22 cellular contexts compared by ENCODE assay signal in the genomic region with DNA sequence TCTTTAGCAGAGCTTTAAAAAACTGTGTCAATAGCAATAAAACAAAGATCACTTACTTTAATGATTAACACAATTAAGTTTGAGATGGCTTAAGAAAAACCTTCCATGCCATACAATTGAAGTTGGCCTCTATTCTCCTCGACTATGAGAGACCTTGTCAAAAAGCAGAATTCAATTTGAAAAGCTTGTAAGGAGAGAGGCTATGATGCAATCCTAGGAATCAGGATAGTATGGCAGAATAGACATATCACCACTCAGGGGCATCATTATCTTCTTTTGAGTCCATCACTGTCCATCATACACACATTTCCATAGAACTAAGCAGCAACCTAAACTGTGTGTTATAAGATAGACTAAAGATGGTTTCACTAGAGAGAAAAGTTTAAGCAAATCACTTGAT. TPM values are rescaled to one million over a fixed set of nuclear protein-coding genes. Genes with fewer than 3 reads are reported as not detected.
DNase-seq lines count a peak whose midpoint lies in the region; ATAC-seq, FAIRE-seq and TF ChIP-seq lines count a peak whose summit lies in the region.
"Had no signal": no experiment of that assay in that cellular context is flagged by ENCODE, and none has a peak within 500 bp of the region (broad histone marks: within the 10 kb centered on the region; RNA-seq: fewer than 3 reads in every experiment).

No MANE protein-coding gene starts in this region.

- H3K4me1 ChIP-seq in A549 (peaks cover 49% of the 10 kb centered on the region), OCI-LY3 (ENCODE audit: low read length) (peaks cover 39% of the 10 kb centered on the region), H1 (replicated peaks in 1 of 4; ENCODE audit: control insufficient read depth in 3 of 4, insufficient read depth in 4 of 4, low read length in 3 of 4) (no peaks in the 10 kb centered on the region), small intestine (ENCODE audit: control insufficient read depth in 2 of 2, insufficient read depth in 1 of 2, low read depth in 1 of 2, low read length in 1 of 2) (no peaks in the 10 kb centered on the region)
- H3K4me1 ChIP-seq: BE2C had no signal

- H3K36me3 ChIP-seq in OCI-LY3 (replicated peaks; ENCODE audit: low read depth, low read length) (peaks cover 7% of the 10 kb centered on the region), H1 (ENCODE audit: control insufficient read depth in 2 of 4, insufficient read depth in 4 of 4, low read length in 3 of 4) (peaks cover 6 to 70% (median 43%) of the 10 kb centered on the region in 4 experiments), small intestine (ENCODE audit: control insufficient read depth in 2 of 2, insufficient read depth in 2 of 2, low read length in 2 of 2) (peaks cover 11 to 25% of the 10 kb centered on the region in 2 donors)

- H3K4ac ChIP-seq in H1 (replicated peaks; ENCODE audit: insufficient read length, low read depth, low read length): no peak overlapping the region

- H4K20me1 ChIP-seq in OCI-LY3 (ENCODE audit: insufficient read depth, low read length) (no peaks in the 10 kb centered on the region), H1 (replicated peaks in 1 of 2; ENCODE audit: control insufficient read depth in 1 of 2, insufficient read depth in 2 of 2, low read length in 2 of 2) (no peaks in the 10 kb centered on the region)

- no peak overlapping the region for H2BK5ac ChIP-seq in H1 (ENCODE audit: low read depth, low read length)

- peaks cover 15% of the 10 kb centered on the region for H3K4me1 Mint-ChIP-seq in activated naive CD8-positive, alpha-beta T cell treated with anti-CD3 and anti-CD28 coated beads for 36 hours
- H3K4me1 Mint-ChIP-seq: CD8-positive, alpha-beta memory T cell; GM23338; H9 had no signal

- H2BK12ac ChIP-seq in H1 (ENCODE audit: low read depth, low read length): no peak overlapping the region

- no peak overlapping the region for H4K5ac ChIP-seq in H1 (ENCODE audit: insufficient read length, low read depth, low read length)

- no peaks in the 10 kb centered on the region for H3K79me1 ChIP-seq in H1 (ENCODE audit: low read depth, low read length)

- no peak overlapping the region for H2BK20ac ChIP-seq in H1 (ENCODE audit: low read length)

- H3K27ac ChIP-seq in A549 (peak overlapping the region; percentile 0 to 22; a peak in 1 of 6 replicates), OCI-LY3 (ENCODE audit: low read length) (peak overlapping the region; percentile 42), H1 (ENCODE audit: low read depth, low read length) (no peak overlapping the region), small intestine (ENCODE audit: low read depth in 1 of 2, low read length in 1 of 2) (no peak overlapping the region)

- H3K4me3 ChIP-seq in A549: no peak overlapping the region
- H3K4me3 ChIP-seq in OCI-LY3 (ENCODE audit: low read length): no peak overlapping the region
- no peak overlapping the region for H3K4me3 ChIP-seq in H1 (ENCODE audit: extremely low read depth in 1 of 4, insufficient read depth in 2 of 4, low read depth in 3 of 4, low read length in 4 of 4)
- no peak overlapping the region for H3K4me3 ChIP-seq in small intestine (ENCODE audit: low read depth in 1 of 2, low read length in 2 of 2)
- H3K4me3 ChIP-seq: GM12878, GM23338 had no signal

- FAIRE-seq in A549 (lab: Jason Lieb, UNC) (no peak), H1 (lab: Jason Lieb, UNC) (no peak), small intestine (lab: Jason Lieb, UNC) (no peak)
- FAIRE-seq: GM12878, GM19239, HTR-8/SVneo had no signal

- no peak overlapping the region for H3K56ac ChIP-seq in H1 (replicated peaks; ENCODE audit: insufficient read length, low read depth, low read length)

- no peak overlapping the region for H3K18ac ChIP-seq in H1 (ENCODE audit: extremely low read depth, low read length)

- CTCF ChIA-PET in A549 (lab: Yijun Ruan, JAX): interaction anchor here (0.6 to 1.5 kb wide), 3 partner anchors 14 to 1081 kb away, joined by 3 to 5 read pairs (median 3); no protein-coding TSS in a partner anchor
- CTCF ChIA-PET in H1 (lab: Charles Lee; ENCODE audit: partially characterized antibody): interaction anchor here (0.6 kb wide), 1 partner anchor 63 kb away, joined by 3 read pairs; no protein-coding TSS in a partner anchor

- H2AFZ ChIP-seq in OCI-LY3 (ENCODE audit: low read depth, low read length) (no peak overlapping the region), H1 (ENCODE audit: low read length) (no peak overlapping the region)
- H2AFZ ChIP-seq: GM23338 had no signal

- peaks cover 36% of the 10 kb centered on the region for H3K36me3 Mint-ChIP-seq in activated naive CD8-positive, alpha-beta T cell treated with anti-CD3 and anti-CD28 coated beads for 36 hours

- no peak for TF ChIP-seq EP300 in A549 (IDR thresholded peaks at IDR 0.05)
- TF ChIP-seq EP300 in H1 (IDR thresholded peaks at IDR 0.05; ENCODE audit: borderline replicate concordance in 1 of 2, low read depth in 2 of 2, low read length in 2 of 2): no peak

- no peak overlapping the region for H4K8ac ChIP-seq in H1 (ENCODE audit: extremely low read depth, insufficient read depth, low read length)

- no peak overlapping the region for H3K9ac ChIP-seq in OCI-LY3 (ENCODE audit: low read length)
- no peak overlapping the region for H3K9ac ChIP-seq in H1 (replicated peaks in 1 of 4; ENCODE audit: extremely low read depth in 1 of 4, low read depth in 3 of 4, low read length in 3 of 4)

- H2BK15ac ChIP-seq in H1 (ENCODE audit: low read length): no peak overlapping the region

- WGBS in A549 (ENCODE audit: missing lambda C conversion rate): 55% methylated on average over 1 of the region's 1 CpG
- WGBS in H1 (ENCODE audit: extremely low coverage in 1 of 2, insufficient coverage in 1 of 2, insufficient read length in 1 of 2, insufficient replicate concordance in 2 of 2, low coverage in 1 of 2, low lambda C conversion rate in 2 of 2, missing lambda C conversion rate in 1 of 2), 2 experiments: 16% methylated on average over 1 of the region's 1 CpG; no CpG with 5 or more reads in 1 of the 2 experiments
- WGBS in small intestine, 3 donors: 0 to 46% (median 7%) methylated on average over 1 of the region's 1 CpG

- no peaks in the 10 kb centered on the region for H3K27me3 ChIP-seq in OCI-LY3 (ENCODE audit: low read depth, low read length)
- no peaks in the 10 kb centered on the region for H3K27me3 ChIP-seq in H1 (replicated peaks in 1 of 4; ENCODE audit: control insufficient read depth in 3 of 4, extremely low read depth in 1 of 4, insufficient read depth in 3 of 4, low read length in 3 of 4)
- H3K27me3 ChIP-seq in small intestine (ENCODE audit: control insufficient read depth in 2 of 2, insufficient read depth in 2 of 2, low read length in 2 of 2): no peaks in the 10 kb centered on the region
- H3K27me3 ChIP-seq: BE2C had no signal

- TF ChIP-seq CTCF in A549 (IDR thresholded peaks at IDR 0.05): no peak
- no peak for TF ChIP-seq CTCF in OCI-LY3 (IDR thresholded peaks at IDR 0.05; ENCODE audit: low read depth, low read length)
- TF ChIP-seq CTCF in H1 (IDR thresholded peaks at IDR 0.05; ENCODE audit: control extremely low read depth in 1 of 3, insufficient read depth in 1 of 3, low read depth in 1 of 3, low read length in 3 of 3): no peak

- H3K23me2 ChIP-seq in H1 (ENCODE audit: low read depth, low read length): no peaks in the 10 kb centered on the region

- no peak overlapping the region for H3K14ac ChIP-seq in H1 (ENCODE audit: insufficient read length)

- H2AK5ac ChIP-seq in H1 (ENCODE audit: low read depth, low read length): no peak overlapping the region

- H3K79me2 ChIP-seq in OCI-LY3 (ENCODE audit: low read length) (no peaks in the 10 kb centered on the region), H1 (ENCODE audit: control insufficient read depth in 1 of 2, insufficient read depth in 2 of 2, low read length in 2 of 2) (no peaks in the 10 kb centered on the region)

- H2BK120ac ChIP-seq in H1 (replicated peaks; ENCODE audit: low read depth, low read length): no peak overlapping the region

- ATAC-seq in A549: no peak
- ATAC-seq: GM12878, GM23338 had no signal

- no peaks in the 10 kb centered on the region for H3K27me3 Mint-ChIP-seq in activated naive CD8-positive, alpha-beta T cell treated with anti-CD3 and anti-CD28 coated beads for 36 hours
- H3K27me3 Mint-ChIP-seq: CD4-positive, CD25-positive, alpha-beta regulatory T cell; CD8-positive, alpha-beta memory T cell had no signal

- H3K4me2 ChIP-seq in A549: no peak overlapping the region
- H3K4me2 ChIP-seq in OCI-LY3 (ENCODE audit: low read length): peak overlapping the region; percentile 44
- no peak overlapping the region for H3K4me2 ChIP-seq in H1 (ENCODE audit: insufficient read depth in 1 of 2, low read depth in 2 of 2, low read length in 2 of 2)
- H3K4me2 ChIP-seq: GM23338 had no signal

- H3K4me3 Mint-ChIP-seq in activated naive CD8-positive, alpha-beta T cell treated with anti-CD3 and anti-CD28 coated beads for 36 hours: no peak overlapping the region
- H3K4me3 Mint-ChIP-seq: CD4-positive, CD25-positive, alpha-beta regulatory T cell; CD8-positive, alpha-beta memory T cell; GM23338; H9 had no signal

- TF ChIP-seq RAD21 in A549 (conservative IDR thresholded peaks at IDR 0.05 in 1 of 2, IDR thresholded peaks at IDR 0.05 in 1 of 2) (no peak), H1 (IDR thresholded peaks at IDR 0.05 in 1 of 2, conservative IDR thresholded peaks at IDR 0.05 in 1 of 2; ENCODE audit: low read depth in 2 of 2, low read length in 2 of 2) (no peak)

- POLR2A ChIA-PET in A549 (lab: Yijun Ruan, JAX) (no interaction called here), H1 (lab: Charles Lee; ENCODE audit: partially characterized antibody) (interaction anchor here (0.6 to 3.0 kb wide), 2 partner anchors 10 to 325 kb away, joined by 3 to 14 read pairs; no protein-coding TSS in a partner anchor)

- H4K91ac ChIP-seq in H1 (replicated peaks; ENCODE audit: insufficient read length, low read length): no peak overlapping the region

- no peaks in the 10 kb centered on the region for H3K9me3 ChIP-seq in A549
- H3K9me3 ChIP-seq in OCI-LY3 (ENCODE audit: insufficient read depth, low read length): no peaks in the 10 kb centered on the region
- no peaks in the 10 kb centered on the region for H3K9me3 ChIP-seq in H1 (ENCODE audit: insufficient read depth in 2 of 2, low read depth in 1 of 2, low read length in 1 of 2)
- H3K9me3 ChIP-seq in small intestine (ENCODE audit: control insufficient read depth, low read depth): no peaks in the 10 kb centered on the region
- H3K9me3 ChIP-seq: BE2C had no signal

- H3K23ac ChIP-seq in H1 (ENCODE audit: insufficient read length): no peak overlapping the region

- DNase-seq in A549 (ENCODE audit: low read depth in 1 of 2, low spot score in 1 of 2) (no peak), H1 (ENCODE audit: low read depth in 1 of 2, low spot score in 2 of 2) (no peak), small intestine (peak; percentile 16), NCI-H146 (lab: John Stamatoyannopoulos, UW) (no peak), ecto neural progenitor cell (ENCODE audit: low spot score) (no peak)
- no peak for DNase-seq in activated naive CD8-positive, alpha-beta T cell treated with anti-CD3 and anti-CD28 coated beads for 36 hours
- DNase-seq: 8988T; BE2C; C1 segment of cervical spinal cord; CD4-positive, CD25-positive, alpha-beta regulatory T cell; CD8-positive, alpha-beta memory T cell; COR-L47; DMS 273 treated with DMSO at 0.1 percent for 48 hours; DMS53; DND-41; EL; H9 had no signal

- H3K27ac Mint-ChIP-seq in activated naive CD8-positive, alpha-beta T cell treated with anti-CD3 and anti-CD28 coated beads for 36 hours: no peak overlapping the region
- H3K27ac Mint-ChIP-seq: CD4-positive, CD25-positive, alpha-beta regulatory T cell; CD8-positive, alpha-beta memory T cell; GM23338; H9 had no signal

- TF ChIP-seq POLR2A in A549 (IDR thresholded peaks at IDR 0.05; ENCODE audit: low read length) (no peak), H1 (IDR thresholded peaks at IDR 0.05; ENCODE audit: control extremely low read depth in 1 of 2, low read depth in 2 of 2, low read length in 2 of 2) (no peak)

- H3K9me3 Mint-ChIP-seq in activated naive CD8-positive, alpha-beta T cell treated with anti-CD3 and anti-CD28 coated beads for 36 hours: no peaks in the 10 kb centered on the region
- H3K9me3 Mint-ChIP-seq: CD4-positive, CD25-positive, alpha-beta regulatory T cell; CD8-positive, alpha-beta memory T cell; GM23338; H9 had no signal

RNA-seq across cellular contexts. Expression of a gene that starts 17.2 kb away (rescaled TPM):
- polyA plus RNA-seq in A549 (2011; rRNA removed) (55.9 and 78.3 TPM in 2 replicates), A549 (2017; fragmentation: RNase III; extraction: RNeasy Plus Mini Kit Qiagen cat#74134 plus additional on column Dnase treatment) (25.2 to 34.6 TPM (median 28.2 TPM) in 3 replicates), H1 (2011; rRNA removed) (30.7 and 46.1 TPM in 2 replicates), small intestine (10 to 100 TPM; 10.7 to 23.5 (median 13.2) TPM)
- 23.3 and 24.0 TPM in 2 replicates for polyA plus RNA-seq in A549 (2012; cell fraction: cytosol; rRNA removed)
- polyA plus RNA-seq in A549 (2012; cell fraction: nucleus; rRNA removed): 9.6 and 16.8 TPM in 2 replicates
- 45.7 and 47.8 TPM in 2 replicates for polyA minus RNA-seq in A549 (2011; rRNA and poly(A)+ RNA removed)
- total RNA-seq in H1 (2021; fragmentation: NEBNext Ultra II Directional; extraction: Animal tissue kit (Norgen Biotek cat#: 25700)): 55.2 and 59.9 TPM in 2 replicates
- polyA plus RNA-seq in H1 (2011; cell fraction: cytosol; rRNA removed): 43.5 TPM
- polyA plus RNA-seq in H1 (2011; cell fraction: nucleus; rRNA removed): 33.7 TPM
- 53.1 to 66.6 TPM (median 55.8 TPM) in 4 replicates for polyA plus RNA-seq in H1 (2012, experiment 1 of 2)
- polyA plus RNA-seq in H1 (2012, experiment 2 of 2): 45.9 TPM
- polyA plus RNA-seq in H1 (2013, experiment 1 of 2): 46.1 TPM
- 47.4 TPM for polyA plus RNA-seq in H1 (2013, experiment 2 of 2)
- 91.4 and 92.0 TPM in 2 replicates for polyA minus RNA-seq in H1 (2011; rRNA and poly(A)+ RNA removed)
- 15.1 TPM for polyA minus RNA-seq in H1 (2011; cell fraction: cytosol; rRNA and poly(A)+ RNA removed)
- 87.6 TPM for polyA minus RNA-seq in H1 (2011; cell fraction: nucleus; rRNA and poly(A)+ RNA removed)
- total RNA-seq in activated naive CD8-positive, alpha-beta T cell treated with anti-CD3 and anti-CD28 coated beads for 36 hours: 10 to 100 TPM; 20.2 to 20.6 TPM

Comparison
In these comparisons a context has a peak if more than half of its experiments do, and no peak if none do; other contexts are left out.
1. H3K27ac ChIP-seq: peak in A549 (2 of 2) and OCI-LY3 (single experiment); none in H1 (single experiment) and small intestine (0 of 2).